Comparison of ENCODE assay signal across 8 cellular contexts in the genomic region with DNA sequence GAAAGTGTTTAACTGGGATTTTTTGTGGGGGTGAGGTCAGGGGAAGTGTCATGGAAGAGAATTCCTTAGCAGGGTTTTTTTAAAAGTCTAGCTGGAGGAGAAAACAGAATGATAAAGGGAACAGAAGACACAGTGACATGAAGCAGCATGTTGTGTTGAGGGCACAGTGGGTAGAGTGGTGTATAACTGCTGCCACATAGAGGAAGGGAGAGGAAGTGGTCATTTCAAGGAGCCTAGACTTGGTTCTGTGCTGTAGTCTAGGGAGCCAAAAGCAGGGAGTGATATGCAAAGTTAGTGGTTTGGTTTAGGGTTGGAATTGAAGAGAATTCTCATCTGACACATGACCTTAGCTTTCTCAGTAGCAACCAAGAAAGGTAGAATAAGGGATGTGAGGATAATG. TPM values are rescaled to one million over a fixed set of nuclear protein-coding genes. Genes with fewer than 3 reads are reported as not detected.
DNase-seq lines count a peak whose midpoint lies in the region; ATAC-seq and TF ChIP-seq lines count a peak whose summit lies in the region.

No MANE protein-coding gene starts in this region.

- in situ Hi-C loops in Caki2 (cut with HindIII; ENCODE audit: low pct_unique_long_range_greater_than_20kb, low sequenced_read_pairs), result no loop called here

- DNase-seq in Caki2 (ENCODE audit: low read depth), result peak; percentile 10
- DNase-seq in NCI-H82 (lab: John Stamatoyannopoulos, UW), result peak; percentile 64
- DNase-seq in central memory CD8-positive, alpha-beta T cell (ENCODE audit: low spot score in 2 of 2), result no peak
- no peak for DNase-seq in nephron progenitor cell
- no peak for DNase-seq in NCI-H187 treated with DMSO at 0.1 percent for 48 hours (lab: John Stamatoyannopoulos, UW)
- DNase-seq in GOT3 (lab: John Stamatoyannopoulos, UW), result no peak

- H3K27me3 Mint-ChIP-seq in central memory CD8-positive, alpha-beta T cell, result no peaks in the 10 kb centered on the region
- no peaks in the 10 kb centered on the region for H3K27me3 Mint-ChIP-seq in nephron progenitor cell (ENCODE audit: low read depth, poor library complexity)

- ATAC-seq in GM18907 (IDR thresholded peaks at IDR 0.05; ENCODE audit: unreplicated experiment) (peak; percentile 100), HG03039 (IDR thresholded peaks at IDR 0.05; ENCODE audit: unreplicated experiment) (peak; percentile 99)
- peak; percentile 94 for ATAC-seq in central memory CD8-positive, alpha-beta T cell (replicated peaks; ENCODE audit: extremely low read depth, poor library complexity, severe bottlenecking)

- H3K4me3 Mint-ChIP-seq in central memory CD8-positive, alpha-beta T cell, result no peak overlapping the region
- H3K4me3 Mint-ChIP-seq in nephron progenitor cell, result no peak overlapping the region

- no peak overlapping the region for H3K27ac Mint-ChIP-seq in central memory CD8-positive, alpha-beta T cell (ENCODE audit: low read depth)
- H3K27ac Mint-ChIP-seq in nephron progenitor cell, result no peak overlapping the region

- no peaks in the 10 kb centered on the region for H3K4me1 Mint-ChIP-seq in central memory CD8-positive, alpha-beta T cell
- no peaks in the 10 kb centered on the region for H3K4me1 Mint-ChIP-seq in nephron progenitor cell

- TF ChIP-seq CTCF in nephron progenitor cell (IDR thresholded peaks at IDR 0.05), result peak; percentile 21

- H3K36me3 Mint-ChIP-seq in central memory CD8-positive, alpha-beta T cell (ENCODE audit: insufficient read depth), result peaks cover 5% of the 10 kb centered on the region
- H3K36me3 Mint-ChIP-seq in nephron progenitor cell (ENCODE audit: low read depth), result peaks cover 5% of the 10 kb centered on the region

- H3K9me3 Mint-ChIP-seq in central memory CD8-positive, alpha-beta T cell, result no peaks in the 10 kb centered on the region
- H3K9me3 Mint-ChIP-seq in nephron progenitor cell, result peaks cover 6% of the 10 kb centered on the region

RNA-seq across cellular contexts. Expression of a gene that starts 10.2 kb away (rescaled TPM):
- total RNA-seq in Caki2 (2014; rRNA removed; shearing (Covaris generic); ENCODE audit: low replicate concordance), result 8.1 and 9.5 TPM in 2 replicates

Comparison
In these comparisons a context has a peak if more than half of its experiments do, and no peak if none do; other contexts are left out.
1. DNase-seq: peak in Caki2 (single experiment) and NCI-H82 (single experiment); none in central memory CD8-positive, alpha-beta T cell (0 of 2), nephron progenitor cell (single experiment), NCI-H187 treated with DMSO at 0.1 percent for 48 hours (single experiment) and GOT3 (single experiment).
2. Peak in every context shown above with its lines, with median percentiles within 50 percentile points of each other: ATAC-seq.